1 cellular context compared by ENCODE assay signal in genomic region chr11:47269829-47270305, GRCh38.
A peak's percentile ranks its signal among the peaks of the same experiment; 100 is the strongest.
TF ChIP-seq lines count a peak whose summit lies in the region.

MADD (plus strand) TSS chr11:47270133.

TF ChIP-seq in HepG2, 621 proteins besides CTCF, POLR2A, EP300 and RAD21 (continued from another document):
- TF ChIP-seq ZNF335 (CRISPR knock-in tag; IDR thresholded peaks at IDR 0.05) (peak; percentile 7; the same call in 1 of the 2 replicates), KAT2B (IDR thresholded peaks at IDR 0.05; ENCODE audit: borderline replicate concordance, low read depth, low read length) (no peak), PHF21A (CRISPR knock-in tag; IDR thresholded peaks at IDR 0.05) (no peak), NFRKB (IDR thresholded peaks at IDR 0.05) (no peak), SOX13 (IDR thresholded peaks at IDR 0.05) (no peak), SOX13 (CRISPR knock-in tag; conservative IDR thresholded peaks at IDR 0.05 in 1 of 2, IDR thresholded peaks at IDR 0.05 in 1 of 2) (no peak), ZNF687 (CRISPR knock-in tag; IDR thresholded peaks at IDR 0.05) (peak; percentile 65; the same call in 1 of the 2 replicates), ZNF567 (CRISPR knock-in tag; IDR thresholded peaks at IDR 0.05; ENCODE audit: borderline replicate concordance) (no peak), KMT2A (CRISPR knock-in tag; IDR thresholded peaks at IDR 0.05) (no peak), FOXJ3 (CRISPR knock-in tag; IDR thresholded peaks at IDR 0.05; ENCODE audit: borderline replicate concordance) (no peak), KDM4B (CRISPR knock-in tag; IDR thresholded peaks at IDR 0.05) (no peak), ZNF841 (CRISPR knock-in tag; IDR thresholded peaks at IDR 0.05; ENCODE audit: borderline replicate concordance) (no peak), NFE2L1 (CRISPR knock-in tag; IDR thresholded peaks at IDR 0.05; ENCODE audit: borderline replicate concordance) (no peak), ZNF121 (CRISPR knock-in tag; IDR thresholded peaks at IDR 0.05) (no peak), BRF2 (CRISPR knock-in tag; IDR thresholded peaks at IDR 0.05) (no peak), ZNF530 (CRISPR knock-in tag; IDR thresholded peaks at IDR 0.05; ENCODE audit: low read depth) (no peak), DNMT3B (CRISPR knock-in tag; conservative IDR thresholded peaks at IDR 0.05) (no peak), RXRA (CRISPR knock-in tag; IDR thresholded peaks at IDR 0.05) (0 out of 2 replicates have a peak, but pooled peaks have one; percentile 7), ZNF468 (CRISPR knock-in tag; IDR thresholded peaks at IDR 0.05) (no peak), TAF1 (CRISPR knock-in tag; IDR thresholded peaks at IDR 0.05) (peak; percentile 46), SRSF1 (optimal IDR thresholded peaks at IDR 0.05; ENCODE audit: low read depth, low read length) (no peak), MLX (CRISPR knock-in tag; IDR thresholded peaks at IDR 0.05) (no peak), ZNF552 (CRISPR knock-in tag; IDR thresholded peaks at IDR 0.05; ENCODE audit: borderline replicate concordance) (no peak)
TF ChIP-seq in HepG2: peak in this region for 81.
